In the genomic region with DNA sequence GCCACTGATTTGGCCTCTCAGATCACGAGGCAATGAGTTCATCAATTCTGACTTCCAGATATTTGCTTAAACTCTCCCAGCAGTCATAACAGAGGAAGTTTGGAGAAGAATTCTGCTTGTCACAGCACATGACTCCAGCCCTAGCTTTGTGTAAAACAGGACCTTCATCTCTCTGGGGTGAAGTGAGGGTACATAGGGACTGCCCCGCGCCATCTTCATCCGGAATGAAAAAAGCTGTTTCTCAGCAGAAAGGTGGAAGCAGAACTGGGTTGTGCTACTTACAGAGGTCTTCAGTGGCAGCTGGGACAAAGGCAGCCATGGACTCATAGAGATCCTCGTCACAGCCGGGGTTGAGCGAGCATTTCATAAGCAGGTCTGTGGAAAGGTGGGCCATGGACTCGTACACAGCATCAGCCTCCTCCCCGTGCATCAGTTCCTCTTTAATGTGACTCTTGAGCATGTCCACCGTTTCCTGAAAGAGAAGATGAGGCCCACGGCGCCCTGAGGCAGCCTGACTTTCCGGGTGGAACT, we compare ENCODE assay signal across 2 cellular contexts.
TF ChIP-seq lines count a peak whose summit lies in the region.

No MANE protein-coding gene starts in this region.

TF ChIP-seq in IMR-90, 13 proteins besides CTCF, POLR2A, EP300 and RAD21:
- no peak for TF ChIP-seq MXI1 (IDR thresholded peaks at IDR 0.05; ENCODE audit: borderline replicate concordance, low read depth, low read length)
- no peak for TF ChIP-seq RCOR1 (IDR thresholded peaks at IDR 0.05; ENCODE audit: insufficient replicate concordance, low read length)
- no peak for TF ChIP-seq RFX5 (IDR thresholded peaks at IDR 0.05; ENCODE audit: low read depth, low read length)
- TF ChIP-seq, protein P1, sequence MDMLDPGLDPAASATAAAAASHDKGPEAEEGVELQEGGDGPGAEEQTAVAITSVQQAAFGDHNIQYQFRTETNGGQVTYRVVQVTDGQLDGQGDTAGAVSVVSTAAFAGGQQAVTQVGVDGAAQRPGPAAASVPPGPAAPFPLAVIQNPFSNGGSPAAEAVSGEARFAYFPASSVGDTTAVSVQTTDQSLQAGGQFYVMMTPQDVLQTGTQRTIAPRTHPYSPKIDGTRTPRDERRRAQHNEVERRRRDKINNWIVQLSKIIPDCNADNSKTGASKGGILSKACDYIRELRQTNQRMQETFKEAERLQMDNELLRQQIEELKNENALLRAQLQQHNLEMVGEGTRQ (IDR thresholded peaks at IDR 0.05; ENCODE audit: low read depth, low read length): peak; percentile 3; the same call in 1 of the 2 replicates

TF ChIP-seq in SK-N-SH, 30 proteins besides CTCF, POLR2A, EP300 and RAD21:
- TF ChIP-seq TAF1 (IDR thresholded peaks at IDR 0.05; ENCODE audit: borderline replicate concordance, low read depth, low read length) (no peak), SMC3 (IDR thresholded peaks at IDR 0.05; ENCODE audit: low read depth, low read length) (no peak), TCF12 (IDR thresholded peaks at IDR 0.05) (no peak), YY1 (IDR thresholded peaks at IDR 0.05; ENCODE audit: low read depth) (no peak), NFIC (IDR thresholded peaks at IDR 0.05; ENCODE audit: borderline replicate concordance) (no peak), ELF1 (IDR thresholded peaks at IDR 0.05) (no peak), SIN3A (IDR thresholded peaks at IDR 0.05; ENCODE audit: borderline replicate concordance, low read depth, low read length) (no peak), GABPA (IDR thresholded peaks at IDR 0.05; ENCODE audit: low read depth) (no peak), RXRA (IDR thresholded peaks at IDR 0.05; ENCODE audit: borderline replicate concordance, low read depth) (no peak), GATA2 (CRISPR knock-in tag; IDR thresholded peaks at IDR 0.05) (no peak), MEF2A (IDR thresholded peaks at IDR 0.05; ENCODE audit: borderline replicate concordance, low read depth) (no peak), EZH2phosphoT487 (IDR thresholded peaks at IDR 0.05; ENCODE audit: borderline replicate concordance, low read depth) (no peak), NRF1 (IDR thresholded peaks at IDR 0.05; ENCODE audit: low read depth, low read length) (no peak), FOXM1 (IDR thresholded peaks at IDR 0.05; ENCODE audit: low read depth) (no peak), FOXJ3 (CRISPR knock-in tag; IDR thresholded peaks at IDR 0.05) (no peak), RCOR1 (IDR thresholded peaks at IDR 0.05; ENCODE audit: low read length) (no peak)
- TF ChIP-seq, protein P2, sequence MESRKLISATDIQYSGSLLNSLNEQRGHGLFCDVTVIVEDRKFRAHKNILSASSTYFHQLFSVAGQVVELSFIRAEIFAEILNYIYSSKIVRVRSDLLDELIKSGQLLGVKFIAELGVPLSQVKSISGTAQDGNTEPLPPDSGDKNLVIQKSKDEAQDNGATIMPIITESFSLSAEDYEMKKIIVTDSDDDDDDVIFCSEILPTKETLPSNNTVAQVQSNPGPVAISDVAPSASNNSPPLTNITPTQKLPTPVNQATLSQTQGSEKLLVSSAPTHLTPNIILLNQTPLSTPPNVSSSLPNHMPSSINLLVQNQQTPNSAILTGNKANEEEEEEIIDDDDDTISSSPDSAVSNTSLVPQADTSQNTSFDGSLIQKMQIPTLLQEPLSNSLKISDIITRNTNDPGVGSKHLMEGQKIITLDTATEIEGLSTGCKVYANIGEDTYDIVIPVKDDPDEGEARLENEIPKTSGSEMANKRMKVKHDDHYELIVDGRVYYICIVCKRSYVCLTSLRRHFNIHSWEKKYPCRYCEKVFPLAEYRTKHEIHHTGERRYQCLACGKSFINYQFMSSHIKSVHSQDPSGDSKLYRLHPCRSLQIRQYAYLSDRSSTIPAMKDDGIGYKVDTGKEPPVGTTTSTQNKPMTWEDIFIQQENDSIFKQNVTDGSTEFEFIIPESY (IDR thresholded peaks at IDR 0.05; ENCODE audit: borderline replicate concordance, low read depth): no peak
- TF ChIP-seq, protein P3, sequence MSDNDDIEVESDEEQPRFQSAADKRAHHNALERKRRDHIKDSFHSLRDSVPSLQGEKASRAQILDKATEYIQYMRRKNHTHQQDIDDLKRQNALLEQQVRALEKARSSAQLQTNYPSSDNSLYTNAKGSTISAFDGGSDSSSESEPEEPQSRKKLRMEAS (IDR thresholded peaks at IDR 0.05; ENCODE audit: low read depth): no peak
- TF ChIP-seq, protein P4, sequence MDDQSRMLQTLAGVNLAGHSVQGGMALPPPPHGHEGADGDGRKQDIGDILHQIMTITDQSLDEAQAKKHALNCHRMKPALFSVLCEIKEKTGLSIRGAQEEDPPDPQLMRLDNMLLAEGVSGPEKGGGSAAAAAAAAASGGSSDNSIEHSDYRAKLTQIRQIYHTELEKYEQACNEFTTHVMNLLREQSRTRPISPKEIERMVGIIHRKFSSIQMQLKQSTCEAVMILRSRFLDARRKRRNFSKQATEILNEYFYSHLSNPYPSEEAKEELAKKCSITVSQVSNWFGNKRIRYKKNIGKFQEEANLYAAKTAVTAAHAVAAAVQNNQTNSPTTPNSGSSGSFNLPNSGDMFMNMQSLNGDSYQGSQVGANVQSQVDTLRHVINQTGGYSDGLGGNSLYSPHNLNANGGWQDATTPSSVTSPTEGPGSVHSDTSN (IDR thresholded peaks at IDR 0.05): no peak
